Comparison of ENCODE assay signal across 17 cellular contexts in the genomic region with DNA sequence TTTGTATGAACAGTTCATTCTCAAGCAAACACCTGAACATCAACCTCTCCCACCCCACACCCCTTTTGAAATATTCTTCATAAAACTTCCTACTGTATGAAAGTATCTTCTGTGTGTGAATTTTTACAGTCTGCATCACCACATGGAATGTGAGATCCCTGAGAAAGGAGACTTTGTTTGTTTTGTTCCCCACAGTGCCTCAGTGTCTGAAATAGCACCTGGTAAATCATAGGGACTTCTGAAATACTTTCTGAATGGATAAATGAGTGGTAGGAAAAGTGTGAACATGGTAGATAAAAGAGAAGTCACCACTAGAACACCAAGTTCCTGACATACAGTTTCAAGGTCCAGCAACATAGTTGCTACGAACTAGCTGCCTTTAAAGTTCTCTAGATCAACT. TPM values are rescaled to one million over a fixed set of nuclear protein-coding genes. Genes with fewer than 3 reads are reported as not detected.
"Had no signal": no experiment of that assay in that cellular context is flagged by ENCODE, and none has a peak within 500 bp of the region (broad histone marks: within the 10 kb centered on the region; RNA-seq: fewer than 3 reads in every experiment).

No MANE protein-coding gene starts in this region.

- H3K9me3 Mint-ChIP-seq: activated CD4-positive, alpha-beta memory T cell treated with anti-CD3 and anti-CD28 coated beads, Interleukin-2, amount 10 ng/mL, durations not matched to agents 7 days and 5 days; activated naive CD8-positive, alpha-beta T cell treated with anti-CD3 and anti-CD28 coated beads, Interleukin-2, amount 50 U/mL, for 24 hours; neural crest cell; stimulated activated naive CD8-positive, alpha-beta T cell treated with anti-CD3 and anti-CD28 coated beads, Interleukin-15, Interleukin-2, amounts not matched to agents 100 ng/mL and 50 ng/mL, for 24 hours had no signal

- H3K27me3 Mint-ChIP-seq: activated CD4-positive, alpha-beta memory T cell treated with anti-CD3 and anti-CD28 coated beads, Interleukin-2, amount 10 ng/mL, durations not matched to agents 7 days and 5 days; activated naive CD8-positive, alpha-beta T cell treated with anti-CD3 and anti-CD28 coated beads, Interleukin-2, amount 50 U/mL, for 24 hours; central memory CD8-positive, alpha-beta T cell; stimulated activated naive CD8-positive, alpha-beta T cell treated with anti-CD3 and anti-CD28 coated beads, Interleukin-15, Interleukin-2, amounts not matched to agents 100 ng/mL and 50 ng/mL, for 24 hours had no signal

- H3K4me3 Mint-ChIP-seq: activated CD4-positive, alpha-beta memory T cell treated with anti-CD3 and anti-CD28 coated beads, Interleukin-2, amount 10 ng/mL, durations not matched to agents 7 days and 5 days; activated naive CD8-positive, alpha-beta T cell treated with anti-CD3 and anti-CD28 coated beads, Interleukin-2, amount 50 U/mL, for 24 hours; central memory CD8-positive, alpha-beta T cell; neural crest cell; stimulated activated naive CD8-positive, alpha-beta T cell treated with anti-CD3 and anti-CD28 coated beads, Interleukin-15, Interleukin-2, amounts not matched to agents 100 ng/mL and 50 ng/mL, for 24 hours had no signal

- H3K9me3 ChIP-seq: ascending aorta, ovary, upper lobe of right lung had no signal

- DNase-seq: activated CD4-positive, alpha-beta memory T cell treated with anti-CD3 and anti-CD28 coated beads, Interleukin-2, amount 10 ng/mL, durations not matched to agents 7 days and 5 days; activated naive CD4-positive, alpha-beta T cell treated with Interleukin-2 at 50 U/mL for 16 hours; activated naive CD8-positive, alpha-beta T cell treated with anti-CD3 and anti-CD28 coated beads, Interleukin-2, amount 50 U/mL, for 24 hours; dermis blood vessel endothelial cell; left ventricle myocardium superior; ovary; stimulated activated CD4-positive, alpha-beta T cell treated with anti-CD3 and anti-CD28 coated beads, Interleukin-15, amount 100 ng/mL, for 24 hours; stimulated activated CD4-positive, alpha-beta T cell treated with anti-CD3 and anti-CD28 coated beads, Interleukin-4, amount 100 ng/mL, for 24 hours; T-helper 1 cell; upper lobe of right lung had no signal

- H3K4me1 Mint-ChIP-seq: activated CD4-positive, alpha-beta memory T cell treated with anti-CD3 and anti-CD28 coated beads, Interleukin-2, amount 10 ng/mL, durations not matched to agents 7 days and 5 days; activated naive CD8-positive, alpha-beta T cell treated with anti-CD3 and anti-CD28 coated beads, Interleukin-2, amount 50 U/mL, for 24 hours; central memory CD8-positive, alpha-beta T cell had no signal

- H3K4me1 ChIP-seq: ascending aorta, upper lobe of right lung had no signal

- H3K27ac Mint-ChIP-seq: activated CD4-positive, alpha-beta memory T cell treated with anti-CD3 and anti-CD28 coated beads, Interleukin-2, amount 10 ng/mL, durations not matched to agents 7 days and 5 days; activated naive CD8-positive, alpha-beta T cell treated with anti-CD3 and anti-CD28 coated beads, Interleukin-2, amount 50 U/mL, for 24 hours; stimulated activated naive CD8-positive, alpha-beta T cell treated with anti-CD3 and anti-CD28 coated beads, Interleukin-15, Interleukin-2, amounts not matched to agents 100 ng/mL and 50 ng/mL, for 24 hours had no signal

- H3K4me3 ChIP-seq: ascending aorta, ovary, upper lobe of right lung had no signal

- H3K27me3 ChIP-seq: ascending aorta, ovary, upper lobe of right lung had no signal

- ATAC-seq: activated naive CD8-positive, alpha-beta T cell treated with anti-CD3 and anti-CD28 coated beads, Interleukin-2, amount 50 U/mL, for 24 hours; left ventricle myocardium superior; upper lobe of right lung had no signal

- H3K36me3 ChIP-seq: ascending aorta, ovary, upper lobe of right lung had no signal

- H3K27ac ChIP-seq: ascending aorta, ovary, upper lobe of right lung had no signal

RNA-seq across cellular contexts. Expression of a gene that starts 1.6 kb away (rescaled TPM):
- total RNA-seq: activated CD4-positive, alpha-beta memory T cell treated with anti-CD3 and anti-CD28 coated beads, Interleukin-2, amount 10 ng/mL, durations not matched to agents 7 days and 5 days; ascending aorta; dermis blood vessel endothelial cell; left ventricle myocardium superior; mesenteric fat pad; neural crest cell; ovary; temporal lobe; upper lobe of right lung had no signal
- polyA plus RNA-seq: esophagus, ovary had no signal
